Comparison of ENCODE assay signal across 1 cellular context in genomic region chr19:10251792-10252694, GRCh38.
TF ChIP-seq lines count a peak whose summit lies in the region.

Gene MRPL4 (plus strand): TSS chr19:10252214. CDS start chr19:10252254, 40 bp downstream.

TF ChIP-seq in HepG2, 621 proteins besides CTCF, POLR2A, EP300 and RAD21 (continued from another document and continues in another):
- TF ChIP-seq ZBTB46 (CRISPR knock-in tag; IDR thresholded peaks at IDR 0.05; ENCODE audit: borderline replicate concordance): no peak
- 0 out of 2 replicates have a peak, but pooled peaks have one; percentile 77 for TF ChIP-seq ZNF674 (CRISPR knock-in tag; IDR thresholded peaks at IDR 0.05; ENCODE audit: low read depth)
- TF ChIP-seq MXD4 (CRISPR knock-in tag; IDR thresholded peaks at IDR 0.05): peak; percentile 89; the same call in 1 of the 2 replicates
- peak; percentile 95 for TF ChIP-seq MXI1 (IDR thresholded peaks at IDR 0.05; ENCODE audit: borderline replicate concordance, low read depth, low read length)
- TF ChIP-seq POGZ (CRISPR knock-in tag; IDR thresholded peaks at IDR 0.05): peak; percentile 93
- peak; percentile 84 for TF ChIP-seq IRF2 (CRISPR knock-in tag; IDR thresholded peaks at IDR 0.05)
- peak; percentile 78; the same call in 1 of the 2 replicates for TF ChIP-seq ZNF331 (CRISPR knock-in tag; IDR thresholded peaks at IDR 0.05)
- peak; percentile 84; the same call in 1 of the 2 replicates for TF ChIP-seq MIER3 (CRISPR knock-in tag; IDR thresholded peaks at IDR 0.05; ENCODE audit: borderline replicate concordance)
- 0 out of 2 replicates have a peak, but pooled peaks have one; percentile 44 for TF ChIP-seq ZNF619 (CRISPR knock-in tag; IDR thresholded peaks at IDR 0.05)
- no peak for TF ChIP-seq POLR2AphosphoS2 (IDR thresholded peaks at IDR 0.05; ENCODE audit: low read depth, low read length)
- TF ChIP-seq JDP2 (CRISPR knock-in tag; IDR thresholded peaks at IDR 0.05; ENCODE audit: borderline replicate concordance): no peak
- TF ChIP-seq CEBPG (CRISPR knock-in tag; IDR thresholded peaks at IDR 0.05): no peak
- no peak; the same call in 1 of the 2 replicates for TF ChIP-seq GMEB2 (CRISPR knock-in tag; IDR thresholded peaks at IDR 0.05; ENCODE audit: low read depth)
- peak; percentile 53 for TF ChIP-seq FOXP4 (CRISPR knock-in tag; IDR thresholded peaks at IDR 0.05)
- peak; percentile 81 for TF ChIP-seq ZNF772 (CRISPR knock-in tag; IDR thresholded peaks at IDR 0.05)
- TF ChIP-seq HNF1A (IDR thresholded peaks at IDR 0.05; ENCODE audit: low read depth): no peak
- TF ChIP-seq HNF1A (CRISPR knock-in tag; IDR thresholded peaks at IDR 0.05; ENCODE audit: borderline replicate concordance): peak; percentile 51; the same call in 1 of the 2 replicates
- TF ChIP-seq ARHGAP35 (CRISPR knock-in tag; IDR thresholded peaks at IDR 0.05; ENCODE audit: borderline replicate concordance): no peak; the same call in 1 of the 2 replicates
- TF ChIP-seq DR1 (CRISPR knock-in tag; IDR thresholded peaks at IDR 0.05): peak; percentile 75; the same call in 1 of the 2 replicates
- 0 out of 2 replicates have a peak, but pooled peaks have one; percentile 66 for TF ChIP-seq ZNF766 (CRISPR knock-in tag; IDR thresholded peaks at IDR 0.05; ENCODE audit: borderline replicate concordance)
- no peak for TF ChIP-seq TAF15 (IDR thresholded peaks at IDR 0.05; ENCODE audit: low read depth, low read length, poor library complexity, severe bottlenecking)
- TF ChIP-seq ZNF841 (CRISPR knock-in tag; IDR thresholded peaks at IDR 0.05; ENCODE audit: borderline replicate concordance): no peak
- 0 out of 2 replicates have a peak, but pooled peaks have one; percentile 56 for TF ChIP-seq TRAFD1 (CRISPR knock-in tag; IDR thresholded peaks at IDR 0.05; ENCODE audit: borderline replicate concordance)
- TF ChIP-seq ZNF335 (CRISPR knock-in tag; IDR thresholded peaks at IDR 0.05): 0 out of 2 replicates have a peak, but pooled peaks have one; percentile 66
- peak; percentile 65; the same call in 1 of the 2 replicates for TF ChIP-seq ZNF451 (CRISPR knock-in tag; IDR thresholded peaks at IDR 0.05)
- TF ChIP-seq HMG20B (CRISPR knock-in tag; conservative IDR thresholded peaks at IDR 0.05): no peak
- no peak for TF ChIP-seq ZBTB37 (CRISPR knock-in tag; IDR thresholded peaks at IDR 0.05)
- TF ChIP-seq ZMYM2 (CRISPR knock-in tag; IDR thresholded peaks at IDR 0.05): no peak
- TF ChIP-seq PCBP1 (IDR thresholded peaks at IDR 0.05; ENCODE audit: borderline replicate concordance, low read depth, low read length): no peak
- peak; percentile 86 for TF ChIP-seq SRF (IDR thresholded peaks at IDR 0.05; ENCODE audit: low read depth, low read length)
- no peak for TF ChIP-seq PRMT3 (CRISPR knock-in tag; IDR thresholded peaks at IDR 0.05; ENCODE audit: borderline replicate concordance, low read depth)
- no peak for TF ChIP-seq ZNF121 (CRISPR knock-in tag; IDR thresholded peaks at IDR 0.05)
- TF ChIP-seq ZNF44 (CRISPR knock-in tag; IDR thresholded peaks at IDR 0.05): no peak
- TF ChIP-seq ZFP90 (CRISPR knock-in tag; IDR thresholded peaks at IDR 0.05; ENCODE audit: borderline replicate concordance): peak; percentile 85; the same call in 1 of the 2 replicates
- no peak for TF ChIP-seq ARNTL (CRISPR knock-in tag; IDR thresholded peaks at IDR 0.05)
- peak; percentile 94 for TF ChIP-seq THAP11 (CRISPR knock-in tag; IDR thresholded peaks at IDR 0.05)
- peak; percentile 44 for TF ChIP-seq RBM22 (optimal IDR thresholded peaks at IDR 0.05; ENCODE audit: low read length)
- TF ChIP-seq ELF1 (CRISPR knock-in tag; IDR thresholded peaks at IDR 0.05): peak; percentile 79
- TF ChIP-seq MTA1 (CRISPR knock-in tag; IDR thresholded peaks at IDR 0.05; ENCODE audit: borderline replicate concordance): peak; percentile 86; the same call in 1 of the 2 replicates
- peak; percentile 50; the same call in 1 of the 2 replicates for TF ChIP-seq CREBL2 (CRISPR knock-in tag; IDR thresholded peaks at IDR 0.05; ENCODE audit: borderline replicate concordance)
- peak; percentile 91 for TF ChIP-seq RARA (CRISPR knock-in tag; IDR thresholded peaks at IDR 0.05)
- no peak for TF ChIP-seq CEBPB (IDR thresholded peaks at IDR 0.05; ENCODE audit: borderline replicate concordance, low read depth, low read length)
- TF ChIP-seq ZGPAT (CRISPR knock-in tag; IDR thresholded peaks at IDR 0.05): peak; percentile 94; the same call in 1 of the 2 replicates
- TF ChIP-seq AKAP8 (CRISPR knock-in tag; IDR thresholded peaks at IDR 0.05): 0 out of 2 replicates have a peak, but pooled peaks have one; percentile 67
- TF ChIP-seq SP2 (CRISPR knock-in tag; IDR thresholded peaks at IDR 0.05): peak; percentile 88
- TF ChIP-seq FOXJ3 (CRISPR knock-in tag; IDR thresholded peaks at IDR 0.05; ENCODE audit: borderline replicate concordance): no peak
- TF ChIP-seq ZNF414 (CRISPR knock-in tag; IDR thresholded peaks at IDR 0.05): peak; percentile 96
- TF ChIP-seq XBP1 (CRISPR knock-in tag; IDR thresholded peaks at IDR 0.05): no peak
